In genomic region chr11:10450451-10451398, GRCh38 we compare ENCODE assay signal across 8 cellular contexts. TPM values are rescaled to one million over a fixed set of nuclear protein-coding genes. Genes with fewer than 3 reads are reported as not detected.
A peak's percentile ranks its signal among the peaks of the same experiment; 100 is the strongest.
DNase-seq lines count a peak whose midpoint lies in the region; ATAC-seq, FAIRE-seq and TF ChIP-seq lines count a peak whose summit lies in the region.

No MANE protein-coding gene starts in this region.

- ATAC-seq in esophagus mucosa, result peak; percentile 65
- ATAC-seq in naive B cell (ENCODE audit: low read depth in 2 of 2), result peak; percentile 61 to 63

- H3K4me1 ChIP-seq in transverse colon, result peaks cover 7 to 36% (median 18%) of the 10 kb centered on the region in 4 donors

- intact Hi-C loops in transverse colon (cut with DNase I; ENCODE audit: low total_unique reads), result no loop called here

- H3K9me3 ChIP-seq in transverse colon, result no peaks in the 10 kb centered on the region

- in situ Hi-C loops in transverse colon (cut with MboI; ENCODE audit: low pct_ligation_motif_present in 1 of 4, low pct_unique_long_range_greater_than_20kb in 1 of 4, low sequenced_read_pairs in 3 of 4), result no loop called here

- peaks cover 0 to 3% of the 10 kb centered on the region in 2 donors for H3K36me3 Mint-ChIP-seq in naive B cell

- no peaks in the 10 kb centered on the region for H3K27me3 ChIP-seq in transverse colon

- H3K27me3 Mint-ChIP-seq in naive B cell, result no peaks in the 10 kb centered on the region

- H3K27ac Mint-ChIP-seq in naive B cell, result peak overlapping the region; percentile 94 to 100 (median 98)

- H3K9me3 Mint-ChIP-seq in naive B cell, result no peaks in the 10 kb centered on the region

- peak; percentile 53 to 93 (median 66) for TF ChIP-seq CTCF in transverse colon (IDR thresholded peaks at IDR 0.05)

- TF ChIP-seq EP300 in transverse colon (IDR thresholded peaks at IDR 0.05; ENCODE audit: low read depth), result no peak

- FAIRE-seq in GM12892 (lab: Jason Lieb, UNC), result peak; percentile 57

- peaks cover 49 to 60% (median 53%) of the 10 kb centered on the region in 3 donors for H3K4me1 Mint-ChIP-seq in naive B cell

- no peaks in the 10 kb centered on the region for H3K36me3 ChIP-seq in transverse colon

- H3K4me3 ChIP-seq in transverse colon, result peak overlapping the region; percentile 57 to 73 (median 66)

- H3K27ac ChIP-seq in transverse colon, result peak overlapping the region; percentile 61 to 89 (median 86)

- peak; percentile 21; the same call in 1 of the 2 replicates for TF ChIP-seq POLR2A in GM12892 (IDR thresholded peaks at IDR 0.05; ENCODE audit: low read depth, low read length)
- peak; percentile 79 for TF ChIP-seq POLR2A in transverse colon (IDR thresholded peaks at IDR 0.05)

- DNase-seq in GM12892 (ENCODE audit: insufficient read length) (peak; percentile 59), NCI-H2029 treated with DMSO at 0.1 percent for 48 hours (lab: John Stamatoyannopoulos, UW) (peak; percentile 25), naive B cell (peak; percentile 62), transverse colon (peak; percentile 78), AML-193 (lab: John Stamatoyannopoulos, UW) (no peak), NCI-H187 treated with DMSO at 0.1 percent for 48 hours (lab: John Stamatoyannopoulos, UW) (no peak)
- peak; percentile 67 to 72 for DNase-seq in activated T-cell treated with anti-CD3 and anti-CD28 coated beads, Interleukin-2, amount 50 U/mL, for 48 hours

- peak overlapping the region; percentile 91 to 97 (median 95) for H3K4me3 Mint-ChIP-seq in naive B cell

- WGBS in transverse colon (ENCODE audit: low coverage in 1 of 2), 2 donors, result 6% methylated on average over 82 of the region's 95 CpGs; no CpG with 5 or more reads in 1 of the 2 donors

RNA-seq across cellular contexts. Expression of gene AMPD3, which starts 4.3 kb away (rescaled TPM):
- 49.2 TPM for polyA plus RNA-seq in GM12892 (2012; ENCODE audit: missing spikeins)
- total RNA-seq in esophagus mucosa (16.2 TPM), transverse colon (10 to 100 TPM in 3 of 4 donors, 1 to 10 TPM in 1; 2.4 to 32.9 (median 11.2) TPM)
- 10 to 100 TPM; 20.2 to 35.5 (median 27.3) TPM for polyA plus RNA-seq in naive B cell (ENCODE audit: low read depth in 6 of 6)

Comparison
In these comparisons a context has a peak if more than half of its experiments do, and no peak if none do; other contexts are left out.
1. DNase-seq: peak in GM12892 (single experiment), NCI-H2029 treated with DMSO at 0.1 percent for 48 hours (single experiment), activated T-cell treated with anti-CD3 and anti-CD28 coated beads, Interleukin-2, amount 50 U/mL, for 48 hours (2 of 2), naive B cell (single experiment) and transverse colon (single experiment); none in AML-193 (0 of 2) and NCI-H187 treated with DMSO at 0.1 percent for 48 hours (single experiment).